ENCODE assay signal across 19 cellular contexts in the genomic region with DNA sequence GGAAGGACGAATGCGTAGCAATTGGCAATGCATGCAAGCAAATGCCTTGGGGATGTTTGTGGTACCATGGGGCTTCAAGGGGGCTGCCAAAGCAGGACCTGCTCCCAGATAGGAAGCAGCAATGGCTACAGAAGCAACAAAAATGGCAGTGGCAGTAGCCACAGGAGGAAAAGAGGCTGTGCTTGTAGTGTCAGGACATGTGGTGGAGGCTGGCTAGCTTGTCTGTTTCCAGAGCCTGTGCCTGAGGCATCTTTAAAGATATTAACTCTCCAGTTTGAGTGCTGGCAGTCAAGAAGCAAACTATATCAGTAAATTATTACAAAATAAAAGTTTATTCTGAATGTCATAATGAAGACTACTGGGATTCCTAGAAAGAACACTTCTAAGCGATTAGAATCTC.
"Had no signal": no experiment of that assay in that cellular context is flagged by ENCODE, and none has a peak within 500 bp of the region (broad histone marks: within the 10 kb centered on the region; RNA-seq: fewer than 3 reads in every experiment).

No MANE protein-coding gene starts in this region.

- H3K4me1 Mint-ChIP-seq: IgD-negative memory B cell had no signal

- H3K4me3 Mint-ChIP-seq: IgD-negative memory B cell had no signal

- H3K36me3 Mint-ChIP-seq: IgD-negative memory B cell had no signal

- DNase-seq: NCI-H1092, NCI-H1105 treated with DMSO at 0.1 percent for 48 hours, NCI-H1417 treated with DMSO at 0.1 percent for 48 hours, NCI-H146, NCI-H1694 treated with DMSO at 0.1 percent for 48 hours, NCI-H1930, NCI-H2107, NCI-H2227 treated with DMSO at 0.1 percent for 48 hours, NCI-H524, NCI-H526 treated with DMSO at 0.1 percent for 48 hours, NCI-H774, PC-3, SHP77 had no signal

- H3K4me3 ChIP-seq: K562 had no signal

- H3K4me2 ChIP-seq: KMS-11 had no signal

- H3K9ac ChIP-seq: KMS-11 had no signal

- ATAC-seq: K562, Panc1, PC-3 had no signal

- H3K27ac ChIP-seq: HL-60, KMS-11, RWPE1 had no signal

- H3K27ac Mint-ChIP-seq: IgD-negative memory B cell had no signal
